In the genomic region with DNA sequence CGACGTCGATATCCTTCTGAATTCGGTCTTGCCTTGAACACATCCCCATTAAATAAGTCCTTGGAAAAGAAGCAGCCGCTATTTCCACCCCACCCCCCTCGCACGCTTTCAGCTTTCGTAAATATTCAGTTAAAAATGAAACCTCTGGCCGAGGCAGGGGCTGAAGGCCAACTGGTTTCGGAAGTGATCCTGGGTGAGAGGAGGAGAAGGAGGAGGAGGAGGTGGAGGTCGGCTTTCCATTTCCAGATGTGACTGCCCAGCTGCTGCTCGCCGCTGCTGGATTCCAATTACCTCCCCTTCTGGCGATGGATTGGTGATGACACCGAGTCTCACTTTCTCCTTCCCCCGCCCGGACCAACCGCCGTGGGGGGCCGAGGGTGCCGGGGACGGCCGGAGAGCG, we compare ENCODE assay signal across 8 cellular contexts.
A peak's percentile ranks its signal among the peaks of the same experiment; 100 is the strongest.
DNase-seq lines count a peak whose midpoint lies in the region; TF ChIP-seq lines count a peak whose summit lies in the region.
"Not testable (repeated sequence)": the region's sequence is repeated elsewhere in the genome, so short reads cannot be mapped to it uniquely, and the experiment has no call there.

No MANE protein-coding gene starts in this region.

- not testable (repeated sequence) for H3K4me1 ChIP-seq in CD8-positive, alpha-beta memory T cell (ENCODE audit: insufficient read depth, low read length); neural progenitor cell; stomach smooth muscle (ENCODE audit: control insufficient read depth, insufficient read depth, low read length)

- H3F3A ChIP-seq in neural progenitor cell (ENCODE audit: low read depth) = not testable (repeated sequence)

- H3K36me3 Mint-ChIP-seq in CD8-positive, alpha-beta memory T cell; T-helper 1 cell treated with Interleukin-12 subunit alpha and Interleukin-12 subunit beta and Interleukin-4 antibody, amounts not matched to agents 30 μg/mL and 1 μg/mL, for 36 hours (ENCODE audit: low read depth); activated naive CD4-positive, alpha-beta T cell treated with anti-CD3 and anti-CD28 coated beads, Interleukin-2, amount 50 U/mL, for 24 hours; endothelial cell (ENCODE audit: low read depth, unreplicated experiment); neural progenitor cell: not testable (repeated sequence)

- CTCF ChIA-PET in CD8-positive, alpha-beta memory T cell (lab: Charles Lee) = not testable (repeated sequence)

- not testable (repeated sequence) for H3K9ac ChIP-seq in neural progenitor cell
- H3K9ac ChIP-seq in stomach smooth muscle (ENCODE audit: low read length in 2 of 2) = peak overlapping the region in 1 of 2 donors; percentile 51

- not testable (repeated sequence) for H4K20me1 ChIP-seq in neural progenitor cell (ENCODE audit: low read depth)

- peak overlapping the region; percentile 39 for H3K4me3 ChIP-seq in CD8-positive, alpha-beta memory T cell (ENCODE audit: low read length)
- peak overlapping the region; percentile 23 for H3K4me3 ChIP-seq in Jurkat, Clone E6-1 (ENCODE audit: low read length)
- H3K4me3 ChIP-seq in neural progenitor cell = peak overlapping the region; percentile 27
- H3K4me3 ChIP-seq in stomach smooth muscle (ENCODE audit: low read length in 2 of 2) = peak overlapping the region; percentile 31 to 71

- peak overlapping the region; percentile 84 to 96 (median 87) for H3K4me3 Mint-ChIP-seq in CD8-positive, alpha-beta memory T cell
- peak overlapping the region; percentile 80 for H3K4me3 Mint-ChIP-seq in T-helper 1 cell treated with Interleukin-12 subunit alpha and Interleukin-12 subunit beta and Interleukin-4 antibody, amounts not matched to agents 30 μg/mL and 1 μg/mL, for 36 hours
- peak overlapping the region; percentile 83 for H3K4me3 Mint-ChIP-seq in activated naive CD4-positive, alpha-beta T cell treated with anti-CD3 and anti-CD28 coated beads, Interleukin-2, amount 50 U/mL, for 24 hours
- H3K4me3 Mint-ChIP-seq in endothelial cell (ENCODE audit: unreplicated experiment) = peak overlapping the region; percentile 87
- peak overlapping the region; percentile 80 for H3K4me3 Mint-ChIP-seq in neural progenitor cell

- H3K79me2 ChIP-seq in neural progenitor cell (ENCODE audit: low read depth) = not testable (repeated sequence)

- not testable (repeated sequence) for TF ChIP-seq CTCF in endothelial cell (IDR thresholded peaks at IDR 0.05; ENCODE audit: unreplicated experiment); neural progenitor cell (IDR thresholded peaks at IDR 0.05)

- H3K4me1 Mint-ChIP-seq in CD8-positive, alpha-beta memory T cell; T-helper 1 cell treated with Interleukin-12 subunit alpha and Interleukin-12 subunit beta and Interleukin-4 antibody, amounts not matched to agents 30 μg/mL and 1 μg/mL, for 36 hours (ENCODE audit: low read depth); activated naive CD4-positive, alpha-beta T cell treated with anti-CD3 and anti-CD28 coated beads, Interleukin-2, amount 50 U/mL, for 24 hours; endothelial cell (ENCODE audit: unreplicated experiment); neural progenitor cell: not testable (repeated sequence)

- peak in 2 of 5 donors; percentile 31 to 41 for DNase-seq in CD8-positive, alpha-beta memory T cell
- not testable (repeated sequence) for DNase-seq in Jurkat, Clone E6-1 (ENCODE audit: low read depth, low spot score); endothelial cell (ENCODE audit: low spot score)
- DNase-seq in iris pigment epithelial cell (ENCODE audit: low read depth) = peak; percentile 11
- peak; percentile 1 for DNase-seq in neural progenitor cell (ENCODE audit: low spot score)

- H3K36me3 ChIP-seq in CD8-positive, alpha-beta memory T cell (ENCODE audit: insufficient read depth, low read length); neural progenitor cell; stomach smooth muscle (ENCODE audit: control insufficient read depth in 2 of 2, insufficient read depth in 2 of 2, low read length in 2 of 2): not testable (repeated sequence)

- not testable (repeated sequence) for H3K9me3 ChIP-seq in CD8-positive, alpha-beta memory T cell (ENCODE audit: low read length); neural progenitor cell (ENCODE audit: low read depth); stomach smooth muscle (ENCODE audit: control insufficient read depth in 2 of 2, low read length in 2 of 2)

- H3K4me2 ChIP-seq in neural progenitor cell = peak overlapping the region; percentile 42

- POLR2A ChIA-PET in CD8-positive, alpha-beta memory T cell (lab: Charles Lee) = not testable (repeated sequence)

- peak overlapping the region; percentile 85 to 98 (median 94) for H3K27ac Mint-ChIP-seq in CD8-positive, alpha-beta memory T cell
- peak overlapping the region; percentile 79 for H3K27ac Mint-ChIP-seq in T-helper 1 cell treated with Interleukin-12 subunit alpha and Interleukin-12 subunit beta and Interleukin-4 antibody, amounts not matched to agents 30 μg/mL and 1 μg/mL, for 36 hours
- H3K27ac Mint-ChIP-seq in activated naive CD4-positive, alpha-beta T cell treated with anti-CD3 and anti-CD28 coated beads, Interleukin-2, amount 50 U/mL, for 24 hours = peak overlapping the region; percentile 74
- not testable (repeated sequence) for H3K27ac Mint-ChIP-seq in endothelial cell (ENCODE audit: unreplicated experiment); neural progenitor cell

- not testable (repeated sequence) for H2AFZ ChIP-seq in neural progenitor cell (replicated peaks)

- H3K27me3 Mint-ChIP-seq in CD8-positive, alpha-beta memory T cell; T-helper 1 cell treated with Interleukin-12 subunit alpha and Interleukin-12 subunit beta and Interleukin-4 antibody, amounts not matched to agents 30 μg/mL and 1 μg/mL, for 36 hours (ENCODE audit: low read depth); activated naive CD4-positive, alpha-beta T cell treated with anti-CD3 and anti-CD28 coated beads, Interleukin-2, amount 50 U/mL, for 24 hours; endothelial cell (ENCODE audit: unreplicated experiment); neural progenitor cell (ENCODE audit: insufficient read depth, low read depth): not testable (repeated sequence)

- not testable (repeated sequence) for H3K9me3 Mint-ChIP-seq in CD8-positive, alpha-beta memory T cell; T-helper 1 cell treated with Interleukin-12 subunit alpha and Interleukin-12 subunit beta and Interleukin-4 antibody, amounts not matched to agents 30 μg/mL and 1 μg/mL, for 36 hours; activated naive CD4-positive, alpha-beta T cell treated with anti-CD3 and anti-CD28 coated beads, Interleukin-2, amount 50 U/mL, for 24 hours; endothelial cell (ENCODE audit: unreplicated experiment); neural progenitor cell

- H3K27me3 ChIP-seq in CD8-positive, alpha-beta memory T cell (ENCODE audit: insufficient read depth, low read length, poor library complexity, severe bottlenecking); neural progenitor cell; stomach smooth muscle (ENCODE audit: control insufficient read depth in 1 of 2, insufficient read depth in 2 of 2, low read length in 2 of 2): not testable (repeated sequence)

- peak overlapping the region; percentile 59 for H3K27ac ChIP-seq in CD8-positive, alpha-beta memory T cell (ENCODE audit: low read depth, low read length)
- H3K27ac ChIP-seq in neural progenitor cell = not testable (repeated sequence)
- peak overlapping the region; percentile 64 for H3K27ac ChIP-seq in stomach smooth muscle (ENCODE audit: low read length)
